ENCODE assay signal across 14 cellular contexts in the genomic region with DNA sequence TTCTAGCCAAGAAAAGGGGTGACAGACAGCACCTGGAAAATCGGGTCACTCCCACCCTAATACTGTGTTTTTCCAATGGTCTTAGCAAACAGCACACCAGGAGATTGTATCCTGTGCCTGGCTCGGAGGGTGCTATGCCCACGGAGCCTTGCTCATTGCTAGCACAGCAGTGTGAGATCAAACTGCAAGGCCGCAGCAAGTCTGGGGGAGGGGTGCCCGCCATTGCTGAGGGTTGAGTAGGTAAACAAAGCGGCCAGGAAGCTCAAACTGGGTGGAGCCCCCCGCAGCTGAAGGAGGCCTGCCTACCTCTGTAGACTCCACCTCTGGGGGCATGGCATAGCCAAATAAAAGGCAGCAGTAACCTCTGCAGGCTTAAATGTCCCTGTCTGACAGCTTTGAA. TPM values are rescaled to one million over a fixed set of nuclear protein-coding genes. Genes with fewer than 3 reads are reported as not detected.
"Had no signal": no experiment of that assay in that cellular context is flagged by ENCODE, and none has a peak within 500 bp of the region (broad histone marks: within the 10 kb centered on the region; RNA-seq: fewer than 3 reads in every experiment).

No MANE protein-coding gene starts in this region.

RNA-seq across cellular contexts. Expression of a gene that starts 35.7 kb away (rescaled TPM):
- total RNA-seq: stomach, subcutaneous adipose tissue, suprapubic skin, temporal lobe, thoracic aorta, thyroid gland, tibial nerve, transverse colon, upper lobe of left lung, upper lobe of right lung, ureter, urinary bladder, uterus, vagina had no signal

RNA-seq across cellular contexts. Expression of a gene that starts 47.0 kb away (rescaled TPM):
- total RNA-seq: subcutaneous adipose tissue, thoracic aorta, tibial nerve had no signal
